Comparison of ENCODE assay signal across 8 cellular contexts in genomic region chr9:38392235-38393127, GRCh38. TPM values are rescaled to one million over a fixed set of nuclear protein-coding genes. Genes with fewer than 3 reads are reported as not detected.
DNase-seq lines count a peak whose midpoint lies in the region; ATAC-seq and TF ChIP-seq lines count a peak whose summit lies in the region.

ALDH1B1 (plus strand) TSS chr9:38392702; CDS start chr9:38395749, 3,047 bp downstream.

- H2AFZ ChIP-seq in IMR-90 (replicated peaks; ENCODE audit: low read length, poor library complexity) (peak within 1 kb of the TSS; percentile 99), neuron (ENCODE audit: low read depth, low read length) (peak within 1 kb of the TSS; percentile 83)

- H3K4me1 ChIP-seq in IMR-90 (ENCODE audit: control insufficient read depth, insufficient read depth, low read length), result peaks cover 11% of the 10 kb centered on the region
- H3K4me1 ChIP-seq in RWPE2 (ENCODE audit: insufficient read depth, poor library complexity, severe bottlenecking), result no peaks in the 10 kb centered on the region
- H3K4me1 ChIP-seq in neuron (ENCODE audit: insufficient read depth, low read length), result peaks cover 13% of the 10 kb centered on the region

- peak within 1 kb of the TSS; percentile 82; the same call in 1 of the 2 replicates for H3K56ac ChIP-seq in IMR-90 (ENCODE audit: extremely low read depth, insufficient read depth, low read length)

- intact Hi-C loops in IMR-90 (cut with micrococcal nuclease), result no loop called here

- dilution Hi-C loops in IMR-90 (cut with HindIII; ENCODE audit: low sequenced_read_pairs, unreplicated experiment), result loop anchor here (25.0 kb wide), 1 partner anchor 480 kb away; the partner anchor contains the start of gene SLC25A51

- TF ChIP-seq CTCF in IMR-90 (conservative IDR thresholded peaks at IDR 0.05; ENCODE audit: low read depth, low read length) (peak; percentile 21; the same call in 1 of the 2 replicates), RWPE2 (IDR thresholded peaks at IDR 0.05; ENCODE audit: poor library complexity, severe bottlenecking) (peak; percentile 25)

- peak within 1 kb of the TSS; percentile 50 for H2BK120ac ChIP-seq in IMR-90 (ENCODE audit: low read depth, low read length)

- H3K9me3 ChIP-seq in IMR-90 (ENCODE audit: control insufficient read depth, insufficient read depth, low read length), result no peaks in the 10 kb centered on the region
- H3K9me3 ChIP-seq in RWPE2 (ENCODE audit: severe bottlenecking), result no peaks in the 10 kb centered on the region
- no peaks in the 10 kb centered on the region for H3K9me3 ChIP-seq in neuron (ENCODE audit: low read length)

- no peak for TF ChIP-seq RAD21 in IMR-90 (IDR thresholded peaks at IDR 0.05; ENCODE audit: low read length)

- peaks cover 13% of the 10 kb centered on the region for H3K9me1 ChIP-seq in IMR-90 (ENCODE audit: insufficient read depth, low read length)

- in situ Hi-C loops in IMR-90 (cut with MboI; ENCODE audit: low sequenced_read_pairs), result no loop called here

- H3K14ac ChIP-seq in IMR-90 (replicated peaks; ENCODE audit: low read depth, low read length), result peak within 1 kb of the TSS; percentile 89

- no peaks in the 10 kb centered on the region for H3K27me3 ChIP-seq in IMR-90 (ENCODE audit: control insufficient read depth, insufficient read depth, low read length)
- no peaks in the 10 kb centered on the region for H3K27me3 ChIP-seq in RWPE2 (ENCODE audit: insufficient read depth, poor library complexity, severe bottlenecking)
- H3K27me3 ChIP-seq in neuron (ENCODE audit: insufficient read depth, low read length), result peaks cover 5% of the 10 kb centered on the region

- peak within 1 kb of the TSS; percentile 48; the same call in 1 of the 2 replicates for H4K5ac ChIP-seq in IMR-90 (ENCODE audit: low read depth, low read length)

- peak within 1 kb of the TSS; percentile 94 for H3K4me2 ChIP-seq in IMR-90 (ENCODE audit: low read depth, low read length)

- peak within 1 kb of the TSS; percentile 78 for H3K4ac ChIP-seq in IMR-90 (ENCODE audit: low read depth, low read length)

- peak; percentile 98 for ATAC-seq in GM21529 (IDR thresholded peaks at IDR 0.05; ENCODE audit: unreplicated experiment)
- peak; percentile 99 for ATAC-seq in IMR-90 (ENCODE audit: low read depth)
- peak; percentile 98 for ATAC-seq in RWPE2 (ENCODE audit: low read depth)

- no peaks in the 10 kb centered on the region; the same call in 1 of the 2 replicates for H4K20me1 ChIP-seq in IMR-90 (ENCODE audit: insufficient read depth, low read length)

- no TSS peak for BruUV-seq in IMR-90 (replicated peaks; lab: Mats Ljungman, UMichigan)

- DNase-seq in Daoy (ENCODE audit: low read depth) (peak; percentile 96), IMR-90 (peak; percentile 82), RWPE2 (ENCODE audit: low spot score) (peak; percentile 82), foreskin melanocyte (peak; percentile 49), substantia nigra (lab: John Stamatoyannopoulos, UW) (peak; percentile 13 to 86 (median 66))
- peak; percentile 88 for DNase-seq in activated effector memory CD4-positive, alpha-beta T cell treated with anti-CD3 and anti-CD28 coated beads, Interleukin-2, amount 50 U/mL, for 16 hours

- peak within 1 kb of the TSS; percentile 73 for H4K91ac ChIP-seq in IMR-90 (ENCODE audit: insufficient read depth, low read depth, low read length)

- peaks cover 19% of the 10 kb centered on the region for H3K36me3 ChIP-seq in IMR-90 (ENCODE audit: control insufficient read depth, insufficient read depth, low read length)
- peaks cover 36% of the 10 kb centered on the region for H3K36me3 ChIP-seq in RWPE2 (ENCODE audit: low read depth)
- peaks cover 22% of the 10 kb centered on the region for H3K36me3 ChIP-seq in neuron (ENCODE audit: insufficient read depth, low read length)

- H3K79me1 ChIP-seq in IMR-90 (ENCODE audit: low read depth in 1 of 2, low read length in 2 of 2), result peaks cover 16 to 38% of the 10 kb centered on the region in 2 experiments

- peak within 1 kb of the TSS; percentile 42; the same call in 2 of the 3 replicates for H2BK15ac ChIP-seq in IMR-90 (ENCODE audit: low read depth, low read length)

- H2BK20ac ChIP-seq in IMR-90 (ENCODE audit: low read depth, low read length), result 0 out of 2 replicates have a peak within 1 kb of the TSS, but pooled peaks have one; percentile 57

- peak within 1 kb of the TSS; percentile 66 for H2AK5ac ChIP-seq in IMR-90 (ENCODE audit: low read depth, low read length)

- H3K9ac ChIP-seq in IMR-90 (ENCODE audit: low read depth, low read length), result peak within 1 kb of the TSS; percentile 77

- H4K8ac ChIP-seq in IMR-90 (ENCODE audit: low read depth in 2 of 2, low read length in 2 of 2), result peak within 1 kb of the TSS; percentile 59 to 82; a peak in 3 of 4 replicates

- H3K4me3 ChIP-seq in IMR-90 (ENCODE audit: insufficient read depth, low read depth, low read length) (peak within 1 kb of the TSS; percentile 83), RWPE2 (ENCODE audit: severe bottlenecking) (peak within 1 kb of the TSS; percentile 58), neuron (ENCODE audit: low read length) (peak within 1 kb of the TSS; percentile 73)

- WGBS in IMR-90 (ENCODE audit: extremely low coverage in 2 of 2, insufficient read length in 1 of 2), 2 experiments, result 2% methylated on average over 18 of the region's 58 CpGs; no CpG with 5 or more reads in 1 of the 2 experiments

- H2AK9ac ChIP-seq in IMR-90 (replicated peaks; ENCODE audit: low read depth, low read length, poor library complexity), result peak within 1 kb of the TSS; percentile 99

- POLR2A ChIA-PET in IMR-90 (lab: Charles Lee; ENCODE audit: unreplicated experiment), result interaction anchor here (1.0 kb wide), 1 partner anchor 456 kb away, joined by 4 read pairs; no protein-coding TSS in a partner anchor

- peak within 1 kb of the TSS; percentile 69 for H2BK5ac ChIP-seq in IMR-90 (ENCODE audit: low read depth, low read length, poor library complexity, severe bottlenecking)

- H3K27ac ChIP-seq in IMR-90 (ENCODE audit: insufficient read depth, low read length) (peak within 1 kb of the TSS; percentile 57), RWPE2 (ENCODE audit: poor library complexity, severe bottlenecking) (peak within 1 kb of the TSS; percentile 48), substantia nigra (ENCODE audit: low read depth, low read length, poor library complexity, severe bottlenecking) (peak within 1 kb of the TSS; percentile 35)

- CTCF ChIA-PET in IMR-90 (lab: Yijun Ruan, JAX), result interaction anchor here (0.6 to 0.7 kb wide), 2 partner anchors 13 to 275 kb away, joined by 3 to 4 read pairs; no protein-coding TSS in a partner anchor

- H3K23ac ChIP-seq in IMR-90 (ENCODE audit: low read depth, low read length), result peak within 1 kb of the TSS; percentile 86; the same call in 1 of the 2 replicates

- H3K18ac ChIP-seq in IMR-90 (ENCODE audit: low read depth, low read length), result peak within 1 kb of the TSS; percentile 37

- TF ChIP-seq POLR2A in IMR-90 (IDR thresholded peaks at IDR 0.05; ENCODE audit: low read depth, low read length), result peak; percentile 60; the same call in 1 of the 2 replicates

TF ChIP-seq in IMR-90, 13 proteins besides CTCF, POLR2A, EP300 and RAD21:
- no peak for TF ChIP-seq SMC3 (IDR thresholded peaks at IDR 0.05; ENCODE audit: low read depth, low read length)
- TF ChIP-seq MAZ (IDR thresholded peaks at IDR 0.05; ENCODE audit: borderline replicate concordance, low read depth, low read length), result peak; percentile 70; the same call in 1 of the 2 replicates
- TF ChIP-seq ELK1 (IDR thresholded peaks at IDR 0.05; ENCODE audit: borderline replicate concordance, low read depth, low read length), result no peak
- peak; percentile 24; the same call in 1 of the 2 replicates for TF ChIP-seq USF2 (IDR thresholded peaks at IDR 0.05; ENCODE audit: low read depth, low read length)
- peak; percentile 98 for TF ChIP-seq MXI1 (IDR thresholded peaks at IDR 0.05; ENCODE audit: borderline replicate concordance, low read depth, low read length)
TF ChIP-seq in IMR-90: peak in this region for 3.

RNA-seq across cellular contexts. Expression of gene ALDH1B1, which starts in this region (rescaled TPM):
- total RNA-seq in Daoy (2014; rRNA removed; shearing (Covaris generic)), result 23.9 and 28.8 TPM in 2 replicates
- total RNA-seq in IMR-90 (2012; rRNA removed), result 37.2 and 37.6 TPM in 2 replicates
- polyA plus RNA-seq in IMR-90 (2012; rRNA removed), result 27.2 and 29.6 TPM in 2 replicates
- polyA plus RNA-seq in IMR-90 (2012; cell fraction: cytosol; rRNA removed), result 17.3 and 24.3 TPM in 2 replicates
- 8.2 and 8.4 TPM in 2 replicates for polyA plus RNA-seq in IMR-90 (2012; cell fraction: nucleus; rRNA removed; ENCODE audit: low replicate concordance)

Comparison
In these comparisons a context has a peak if more than half of its experiments do, and no peak if none do; other contexts are left out.
1. Peak in every context shown above with its lines: DNase-seq, ATAC-seq, H3K4me3 ChIP-seq and H3K27ac ChIP-seq.